In genomic region chr2:216497382-216497781, GRCh38 we compare ENCODE assay signal across 10 cellular contexts. TPM values are rescaled to one million over a fixed set of nuclear protein-coding genes. Genes with fewer than 3 reads are reported as not detected.
DNase-seq lines count a peak whose midpoint lies in the region; ATAC-seq, FAIRE-seq and TF ChIP-seq lines count a peak whose summit lies in the region.
"Had no signal": no experiment of that assay in that cellular context is flagged by ENCODE, and none has a peak within 500 bp of the region (broad histone marks: within the 10 kb centered on the region; RNA-seq: fewer than 3 reads in every experiment).

No MANE protein-coding gene starts in this region.

- peaks cover 42% of the 10 kb centered on the region for H3K36me3 Mint-ChIP-seq in MCF 10A (ENCODE audit: insufficient read depth, unreplicated experiment)
- H3K36me3 Mint-ChIP-seq in activated T-helper 1 cell treated with anti-CD3 and anti-CD28 coated beads, Interleukin-12 subunit alpha, Interleukin-12 subunit beta, Interleukin-2, Interleukin-4 antibody, amounts not matched to agents 30 ng/mL and 10 ng/mL and 1 ng/mL, durations not matched to agents 14 hours and 24 hours and 36 hours (ENCODE audit: low read depth), result peaks cover 34% of the 10 kb centered on the region

- no peak overlapping the region for H3K4me3 ChIP-seq in breast epithelium
- peak overlapping the region; percentile 62 to 96 (median 79) for H3K4me3 ChIP-seq in keratinocyte (ENCODE audit: control insufficient read depth in 2 of 3, extremely low read depth in 1 of 3, insufficient read depth in 2 of 3, low read depth in 1 of 3, low read length in 3 of 3)
- peak overlapping the region; percentile 72 to 96 for H3K4me3 ChIP-seq in stomach smooth muscle (ENCODE audit: low read length in 2 of 2)

- TF ChIP-seq CTCF in MCF 10A (IDR thresholded peaks at IDR 0.05; ENCODE audit: unreplicated experiment) (no peak), breast epithelium (IDR thresholded peaks at IDR 0.05) (no peak), keratinocyte (optimal IDR thresholded peaks at IDR 0.05 in 1 of 3, IDR thresholded peaks at IDR 0.05 in 1 of 3, conservative IDR thresholded peaks at IDR 0.05 in 1 of 3; ENCODE audit: extremely low read depth in 1 of 3, insufficient read depth in 2 of 3, low read length in 3 of 3) (no peak)

- dilution Hi-C loops in keratinocyte (cut with MboI; ENCODE audit: extremely low pct_ligation_motif_present, low sequenced_read_pairs), result no loop called here

- ATAC-seq in GM19455 (IDR thresholded peaks at IDR 0.05; ENCODE audit: unreplicated experiment), result no peak
- no peak for ATAC-seq in GM19328 (IDR thresholded peaks at IDR 0.05; ENCODE audit: unreplicated experiment)

- H3K36me3 ChIP-seq in breast epithelium, result no peaks in the 10 kb centered on the region
- H3K36me3 ChIP-seq in keratinocyte (ENCODE audit: control insufficient read depth in 2 of 2, extremely low read depth in 1 of 2, insufficient read depth in 2 of 2, low read length in 2 of 2), result peaks cover 12 to 31% of the 10 kb centered on the region in 2 experiments
- peaks cover 22 to 26% of the 10 kb centered on the region in 2 donors for H3K36me3 ChIP-seq in stomach smooth muscle (ENCODE audit: control insufficient read depth in 2 of 2, insufficient read depth in 2 of 2, low read length in 2 of 2)

- POLR2A ChIA-PET in MCF 10A (lab: Yijun Ruan, JAX), result interaction anchor here (0.6 to 2.5 kb wide), 9 partner anchors 8 to 528 kb away, joined by 3 to 17 read pairs (median 10); partner anchors contain the start of gene XRCC5

- H3K79me2 ChIP-seq in keratinocyte (ENCODE audit: control insufficient read depth, insufficient read depth, low read length), result peaks cover 47% of the 10 kb centered on the region

- peaks cover 0 to 8% of the 10 kb centered on the region in 2 donors for H3K4me1 ChIP-seq in breast epithelium
- peaks cover 49% of the 10 kb centered on the region for H3K4me1 ChIP-seq in keratinocyte (ENCODE audit: control insufficient read depth, extremely low read depth, insufficient read depth, low read length)
- peaks cover 20% of the 10 kb centered on the region for H3K4me1 ChIP-seq in stomach smooth muscle (ENCODE audit: control insufficient read depth, insufficient read depth, low read length)

- H3K9ac ChIP-seq in keratinocyte (ENCODE audit: control insufficient read depth, extremely low read depth, insufficient read depth, low read length) (no peak overlapping the region), stomach smooth muscle (ENCODE audit: low read length in 2 of 2) (peak overlapping the region; percentile 88 to 97)

- no peaks in the 10 kb centered on the region for H3K27me3 Mint-ChIP-seq in MCF 10A (ENCODE audit: insufficient read depth, unreplicated experiment)
- no peaks in the 10 kb centered on the region for H3K27me3 Mint-ChIP-seq in activated T-helper 1 cell treated with anti-CD3 and anti-CD28 coated beads, Interleukin-12 subunit alpha, Interleukin-12 subunit beta, Interleukin-2, Interleukin-4 antibody, amounts not matched to agents 30 ng/mL and 10 ng/mL and 1 ng/mL, durations not matched to agents 14 hours and 24 hours and 36 hours (ENCODE audit: insufficient read depth)

- no TSS peak for BruUV-seq in MCF 10A (replicated peaks; lab: Mats Ljungman, UMichigan)

- FAIRE-seq in keratinocyte (lab: Jason Lieb, UNC), result no peak

- H2AFZ ChIP-seq in keratinocyte (ENCODE audit: control insufficient read depth, low read length), result no peak overlapping the region

- CTCF ChIA-PET in MCF 10A (lab: Yijun Ruan, JAX), result interaction anchor here (0.6 to 3.2 kb wide), 6 partner anchors 12 to 307 kb away, joined by 3 to 14 read pairs (median 4); no protein-coding TSS in a partner anchor

- no peak for DNase-seq in MCF 10A (ENCODE audit: unreplicated experiment)
- DNase-seq in breast epithelium (ENCODE audit: low spot score in 2 of 2), result no peak
- DNase-seq in activated T-helper 1 cell treated with anti-CD3 and anti-CD28 coated beads, Interleukin-12 subunit alpha, Interleukin-12 subunit beta, Interleukin-2, Interleukin-4 antibody, amounts not matched to agents 30 ng/mL and 10 ng/mL and 1 ng/mL, durations not matched to agents 14 hours and 24 hours and 36 hours (ENCODE audit: low spot score), result no peak
- DNase-seq in keratinocyte (ENCODE audit: low read depth, low spot score), result no peak
- DNase-seq in NCI-H128 (lab: John Stamatoyannopoulos, UW; ENCODE audit: unreplicated experiment), result no peak
- DNase-seq: NCI-H524, thyroid gland had no signal

- TF ChIP-seq POLR2A in breast epithelium (IDR thresholded peaks at IDR 0.05), result no peak

- peak overlapping the region; percentile 97 for H3K4me3 Mint-ChIP-seq in MCF 10A (ENCODE audit: unreplicated experiment)
- H3K4me3 Mint-ChIP-seq in activated T-helper 1 cell treated with anti-CD3 and anti-CD28 coated beads, Interleukin-12 subunit alpha, Interleukin-12 subunit beta, Interleukin-2, Interleukin-4 antibody, amounts not matched to agents 30 ng/mL and 10 ng/mL and 1 ng/mL, durations not matched to agents 14 hours and 24 hours and 36 hours, result peak overlapping the region; percentile 93

- H3K27ac ChIP-seq in breast epithelium, result no peak overlapping the region
- no peak overlapping the region for H3K27ac ChIP-seq in keratinocyte (ENCODE audit: control insufficient read depth, insufficient read depth, low read length)
- H3K27ac ChIP-seq in stomach smooth muscle (ENCODE audit: low read length), result peak overlapping the region; percentile 87

- no peaks in the 10 kb centered on the region for H3K9me3 ChIP-seq in breast epithelium
- H3K9me3 ChIP-seq in keratinocyte (ENCODE audit: control insufficient read depth, low read depth, low read length), result no peaks in the 10 kb centered on the region
- H3K9me3 ChIP-seq in stomach smooth muscle (ENCODE audit: control insufficient read depth in 2 of 2, low read length in 2 of 2), result no peaks in the 10 kb centered on the region
- H3K9me3 ChIP-seq: thyroid gland had no signal

- H3K9me1 ChIP-seq in keratinocyte (ENCODE audit: control insufficient read depth, extremely low read depth, insufficient read depth, low read length), result no peaks in the 10 kb centered on the region

- H4K20me1 ChIP-seq in keratinocyte (ENCODE audit: control insufficient read depth, extremely low read depth, insufficient read depth, low read length), result peaks cover 15% of the 10 kb centered on the region

- H3K27me3 ChIP-seq in breast epithelium (no peaks in the 10 kb centered on the region), keratinocyte (ENCODE audit: control insufficient read depth, extremely low read depth, insufficient read depth, low read length) (no peaks in the 10 kb centered on the region), stomach smooth muscle (ENCODE audit: control insufficient read depth in 1 of 2, insufficient read depth in 2 of 2, low read length in 2 of 2) (no peaks in the 10 kb centered on the region)
- H3K27me3 ChIP-seq: thyroid gland had no signal

- peak overlapping the region; percentile 99 for H3K27ac Mint-ChIP-seq in MCF 10A (ENCODE audit: low read depth, unreplicated experiment)
- H3K27ac Mint-ChIP-seq in activated T-helper 1 cell treated with anti-CD3 and anti-CD28 coated beads, Interleukin-12 subunit alpha, Interleukin-12 subunit beta, Interleukin-2, Interleukin-4 antibody, amounts not matched to agents 30 ng/mL and 10 ng/mL and 1 ng/mL, durations not matched to agents 14 hours and 24 hours and 36 hours, result peak overlapping the region; percentile 86

- peaks cover 32% of the 10 kb centered on the region for H3K4me1 Mint-ChIP-seq in MCF 10A (ENCODE audit: insufficient read depth, unreplicated experiment)
- peaks cover 49% of the 10 kb centered on the region for H3K4me1 Mint-ChIP-seq in activated T-helper 1 cell treated with anti-CD3 and anti-CD28 coated beads, Interleukin-12 subunit alpha, Interleukin-12 subunit beta, Interleukin-2, Interleukin-4 antibody, amounts not matched to agents 30 ng/mL and 10 ng/mL and 1 ng/mL, durations not matched to agents 14 hours and 24 hours and 36 hours (ENCODE audit: low read depth)

- intact Hi-C loops in MCF 10A (cut with micrococcal nuclease), result loop anchor here (10.0 kb wide), 3 partner anchors 83 to 383 kb away; partner anchors contain the start of gene SMARCAL1
- intact Hi-C loops in breast epithelium (cut with DNase I; ENCODE audit: low total_unique reads), result no loop called here
- intact Hi-C loops in activated T-helper 1 cell treated with anti-CD3 and anti-CD28 coated beads, Interleukin-12 subunit alpha, Interleukin-12 subunit beta, Interleukin-2, Interleukin-4 antibody, amounts not matched to agents 30 ng/mL and 10 ng/mL and 1 ng/mL, durations not matched to agents 14 hours and 24 hours and 36 hours (cut with micrococcal nuclease), result loop anchor here (10.0 kb wide), 2 partner anchors 483 to 1717 kb away; partner anchors contain the start of genes ARPC2 and MREG

- H3K9me3 Mint-ChIP-seq in MCF 10A (ENCODE audit: unreplicated experiment), result no peaks in the 10 kb centered on the region
- H3K9me3 Mint-ChIP-seq in activated T-helper 1 cell treated with anti-CD3 and anti-CD28 coated beads, Interleukin-12 subunit alpha, Interleukin-12 subunit beta, Interleukin-2, Interleukin-4 antibody, amounts not matched to agents 30 ng/mL and 10 ng/mL and 1 ng/mL, durations not matched to agents 14 hours and 24 hours and 36 hours, result no peaks in the 10 kb centered on the region

- H3K4me2 ChIP-seq in keratinocyte (ENCODE audit: control insufficient read depth, extremely low read depth, insufficient read depth, low read depth, low read length), result peak overlapping the region; percentile 90

RNA-seq across cellular contexts. Expression of gene RPL37A, which starts 1.3 kb away (rescaled TPM):
- 4,349 and 4,745 TPM in 2 replicates for total RNA-seq in MCF 10A (2022)
- total RNA-seq in breast epithelium, result 1,000 to 10,000 TPM; 1,604 to 2,277 (median 1,692) TPM
- total RNA-seq in activated T-helper 1 cell treated with anti-CD3 and anti-CD28 coated beads, Interleukin-12 subunit alpha, Interleukin-12 subunit beta, Interleukin-2, Interleukin-4 antibody, amounts not matched to agents 30 ng/mL and 10 ng/mL and 1 ng/mL, durations not matched to agents 14 hours and 24 hours and 36 hours, result 2,803 and 2,922 TPM in 2 replicates
- polyA plus RNA-seq in keratinocyte, result 1,858 to 4,257 TPM (median 3,899 TPM) in 3 replicates
- 4,600 TPM for polyA plus RNA-seq in keratinocyte (2011; ENCODE audit: low read depth)
- polyA plus RNA-seq in keratinocyte (2011; cell fraction: cytosol; rRNA removed), result 2,058 and 2,504 TPM in 2 replicates
- polyA plus RNA-seq in keratinocyte (2011; cell fraction: nucleus; rRNA removed), result 771 and 780 TPM in 2 replicates
- 4,782 and 6,727 TPM in 2 replicates for polyA plus RNA-seq in keratinocyte (2012; ENCODE audit: low replicate concordance)
- polyA minus RNA-seq in keratinocyte, result 404 to 934 TPM (median 861 TPM) in 3 replicates
- polyA minus RNA-seq in keratinocyte (2011; cell fraction: cytosol; rRNA and poly(A)+ RNA removed), result 1,907 TPM
- polyA minus RNA-seq in keratinocyte (2011; cell fraction: nucleus; rRNA and poly(A)+ RNA removed), result 202 and 323 TPM in 2 replicates

Comparison
In these comparisons a context has a peak if more than half of its experiments do, and no peak if none do; other contexts are left out.
1. H3K4me3 ChIP-seq: peak in keratinocyte (3 of 3) and stomach smooth muscle (2 of 2); none in breast epithelium (0 of 3).